In the genomic region with DNA sequence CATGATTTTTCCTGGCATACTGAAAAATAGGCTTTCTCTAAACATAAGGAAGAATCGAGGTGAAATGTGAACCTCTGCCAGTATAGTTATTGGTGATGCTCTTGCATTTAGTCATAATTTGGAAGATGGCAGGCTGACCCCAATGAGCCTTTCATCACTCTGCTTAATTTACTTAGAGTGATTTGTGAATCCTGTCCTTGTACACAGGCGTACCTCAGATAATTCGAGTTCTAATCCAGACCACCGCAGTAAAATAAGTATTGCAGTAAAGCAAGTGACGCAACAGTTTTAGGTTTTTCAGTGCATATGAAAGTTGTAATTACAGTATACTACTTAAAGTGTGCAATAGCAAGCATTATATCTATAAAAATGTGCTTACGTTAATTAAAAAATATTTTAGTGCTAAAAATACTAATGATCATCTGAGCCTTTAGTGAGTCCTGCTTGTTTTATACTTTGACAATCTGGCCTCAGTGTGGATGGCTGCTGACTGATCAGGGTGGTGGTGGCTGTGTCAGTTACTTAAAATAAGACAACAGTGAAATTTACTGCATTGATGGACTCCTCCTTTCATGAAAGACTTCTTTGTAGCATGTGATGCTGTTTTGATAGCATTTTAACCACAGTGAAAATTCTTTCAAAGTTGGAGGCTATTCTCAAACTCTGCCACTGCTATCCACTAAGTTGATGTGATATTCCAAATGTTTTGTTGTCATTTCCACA, we compare ENCODE assay signal across 8 cellular contexts. TPM values are rescaled to one million over a fixed set of nuclear protein-coding genes. Genes with fewer than 3 reads are reported as not detected.
DNase-seq lines count a peak whose midpoint lies in the region; ATAC-seq and TF ChIP-seq lines count a peak whose summit lies in the region.

No MANE protein-coding gene starts in this region.

- H3K27me3 Mint-ChIP-seq in T-cell: no peaks in the 10 kb centered on the region

- H3K4me1 Mint-ChIP-seq in T-cell: peaks cover 37 to 44% (median 41%) of the 10 kb centered on the region in 3 donors

- TF ChIP-seq CTCF in fibroblast of the aortic adventitia (IDR thresholded peaks at IDR 0.05; ENCODE audit: insufficient read depth, low read length) (no peak), retinal pigment epithelial cell (conservative IDR thresholded peaks at IDR 0.05; ENCODE audit: low read depth, low read length) (no peak)

- H3K9me3 Mint-ChIP-seq in T-cell: no peaks in the 10 kb centered on the region

- H3K27ac Mint-ChIP-seq in T-cell: peak overlapping the region; percentile 74 to 92

- peak overlapping the region; percentile 53 for H3K4me3 ChIP-seq in H7 (ENCODE audit: insufficient read depth, low read depth, low read length)
- peak overlapping the region; percentile 85 for H3K4me3 ChIP-seq in fibroblast of the aortic adventitia (ENCODE audit: low read depth, low read length)
- H3K4me3 ChIP-seq in retinal pigment epithelial cell (ENCODE audit: low read length): peak overlapping the region; percentile 81

- H3K27me3 ChIP-seq in H7 (ENCODE audit: control insufficient read depth, insufficient read depth, low read length): no peaks in the 10 kb centered on the region

- peaks cover 8% of the 10 kb centered on the region for H3K36me3 ChIP-seq in H7 (replicated peaks; ENCODE audit: control insufficient read depth, insufficient read depth, low read length)

- H3K36me3 Mint-ChIP-seq in T-cell: peaks cover 5% of the 10 kb centered on the region

- ATAC-seq in T-cell (replicated peaks in 1 of 4): no peak
- no peak for ATAC-seq in HG02938 (IDR thresholded peaks at IDR 0.05; ENCODE audit: unreplicated experiment)

- DNase-seq in H7 (peak; percentile 8), T-cell (no peak), fibroblast of the aortic adventitia (ENCODE audit: low read depth) (peak; percentile 14), retinal pigment epithelial cell (ENCODE audit: low read depth) (no peak), NCI-H2029 treated with DMSO at 0.1 percent for 48 hours (lab: John Stamatoyannopoulos, UW) (no peak), NCI-H446 (lab: John Stamatoyannopoulos, UW) (no peak), NCI-H524 treated with DMSO at 0.1 percent for 48 hours (lab: John Stamatoyannopoulos, UW) (no peak)

- POLR2A ChIA-PET in T-cell (lab: Charles Lee): interaction anchor here in 1 of 2 donors (0.6 kb wide), 1 partner anchor 756 kb away, joined by 4 read pairs; no protein-coding TSS in a partner anchor

- H3K4me3 Mint-ChIP-seq in T-cell: peak overlapping the region; percentile 87 to 88 (median 88)

- CTCF ChIA-PET in T-cell (lab: Charles Lee): no interaction called here

RNA-seq across cellular contexts. Expression of a gene that starts 1.7 kb away (rescaled TPM):
- 17.7 and 20.0 TPM in 2 replicates for total RNA-seq in H7 (2014; rRNA removed; shearing (Covaris generic))
- total RNA-seq in T-cell (10 to 100 TPM; 14.4 to 21.7 (median 18.6) TPM), fibroblast of the aortic adventitia (ENCODE audit: low replicate concordance) (11.2 and 12.7 TPM in 2 replicates)

RNA-seq across cellular contexts. Expression of a gene that starts 50.6 kb away (rescaled TPM):
- 42.9 and 57.1 TPM in 2 replicates for total RNA-seq in H7 (2014; rRNA removed; shearing (Covaris generic))
- total RNA-seq in T-cell (1 to 10 TPM in 2 of 5 donors, under 1 TPM in 3; 0.21 to 1.2 (median 0.90) TPM), fibroblast of the aortic adventitia (ENCODE audit: low replicate concordance) (0.74 TPM in 1 of 2 replicates, not detected in the other)

Comparison
In these comparisons a context has a peak if more than half of its experiments do, and no peak if none do; other contexts are left out.
1. DNase-seq: peak in H7 (single experiment) and fibroblast of the aortic adventitia (single experiment); none in T-cell (0 of 34), retinal pigment epithelial cell (single experiment), NCI-H2029 treated with DMSO at 0.1 percent for 48 hours (single experiment), NCI-H446 (0 of 2) and NCI-H524 treated with DMSO at 0.1 percent for 48 hours (single experiment).
2. RNA of a gene that starts 50.6 kb away (total RNA-seq): 42.9 to 57.1 TPM in H7; 0.21 to 1.2 TPM in T-cell and 0.74 TPM in fibroblast of the aortic adventitia; every median in the first group is over 10 times any median in the second.
3. Peak in every context shown above with its lines, with median percentiles within 50 percentile points of each other: H3K4me3 ChIP-seq.